8 cellular contexts compared by ENCODE assay signal in genomic region chr7:44200699-44201461, GRCh38. TPM values are rescaled to one million over a fixed set of nuclear protein-coding genes. Genes with fewer than 3 reads are reported as not detected.
DNase-seq lines count a peak whose midpoint lies in the region; ATAC-seq and TF ChIP-seq lines count a peak whose summit lies in the region.

Gene YKT6 (plus strand): TSS chr7:44200978. CDS start chr7:44201136, 158 bp downstream.

- CTCF ChIA-PET in PC-3 (lab: Charles Lee): no interaction called here

- no peaks in the 10 kb centered on the region for H3K9me3 ChIP-seq in PC-3 (ENCODE audit: low read length)
- no peaks in the 10 kb centered on the region for H3K9me3 ChIP-seq in esophagus (ENCODE audit: control insufficient read depth in 2 of 2, insufficient read depth in 1 of 2, low read depth in 1 of 2, low read length in 1 of 2)
- H3K9me3 ChIP-seq in mucosa of stomach (ENCODE audit: control insufficient read depth, low read length): no peaks in the 10 kb centered on the region

- H3K4me2 ChIP-seq in PC-3 (ENCODE audit: low read length): peak within 1 kb of the TSS; percentile 94

- peaks cover 30% of the 10 kb centered on the region for H4K20me1 ChIP-seq in PC-3 (ENCODE audit: low read length)

- peak within 1 kb of the TSS; percentile 78; the same call in 1 of the 2 replicates for H2AFZ ChIP-seq in PC-3 (ENCODE audit: low read length)

- H3K4me1 ChIP-seq in PC-3 (ENCODE audit: insufficient read depth, low read length) (peaks cover 12% of the 10 kb centered on the region), esophagus (ENCODE audit: control insufficient read depth in 2 of 2, insufficient read depth in 2 of 2, low read length in 1 of 2) (no peaks in the 10 kb centered on the region), mucosa of stomach (ENCODE audit: control insufficient read depth, insufficient read depth, low read length) (peaks cover 13% of the 10 kb centered on the region)

- H3F3A ChIP-seq in PC-3 (ENCODE audit: low read length, unreplicated experiment): no peaks in the 10 kb centered on the region

- POLR2A ChIA-PET in PC-3 (lab: Charles Lee; ENCODE audit: unreplicated experiment): interaction anchor here (0.5 kb wide), 1 partner anchor 352 kb away, joined by 8 read pairs; no protein-coding TSS in a partner anchor

- DNase-seq in DMS53 treated with DMSO at 0.1 percent for 48 hours (lab: John Stamatoyannopoulos, UW; ENCODE audit: unreplicated experiment) (peak; percentile 97), PC-3 (peak; percentile 98)
- DNase-seq in Jurkat, Clone E6-1 (ENCODE audit: low read depth, low spot score): peak; percentile 96
- peak; percentile 94 for DNase-seq in activated T-cell treated with anti-CD3 and anti-CD28 coated beads, Interleukin-2, amount 50 U/mL, for 1 hour
- peak; percentile 84 to 86 for DNase-seq in stimulated activated CD8-positive, alpha-beta memory T cell treated with anti-CD3 and anti-CD28 coated beads, Interleukin-7, amount 100 ng/mL, for 1 hour (ENCODE audit: low read depth in 2 of 2)

- peak within 1 kb of the TSS; percentile 94 for H3K9ac ChIP-seq in PC-3 (ENCODE audit: low read length)
- peak within 1 kb of the TSS; percentile 87 for H3K9ac ChIP-seq in mucosa of stomach (ENCODE audit: low read length)

- H3K27ac ChIP-seq in PC-3 (ENCODE audit: low read length) (peak within 1 kb of the TSS; percentile 27), esophagus (ENCODE audit: low read depth in 2 of 2, low read length in 1 of 2) (peak within 1 kb of the TSS; percentile 71 to 79)

- no TSS peak for BruUV-seq in PC-3 (replicated peaks; lab: Mats Ljungman, UMichigan)

- ATAC-seq in GM21619 (IDR thresholded peaks at IDR 0.05; ENCODE audit: unreplicated experiment) (peak; percentile 99), PC-3 (peak; percentile 97)

- H3K27me3 ChIP-seq in PC-3 (ENCODE audit: low read length) (no peaks in the 10 kb centered on the region), esophagus (ENCODE audit: control insufficient read depth in 1 of 2, insufficient read depth in 2 of 2, low read length in 2 of 2) (no peaks in the 10 kb centered on the region), mucosa of stomach (ENCODE audit: control insufficient read depth, insufficient read depth, low read length) (peaks cover 3% of the 10 kb centered on the region)

- intact Hi-C loops in PC-3 (cut with micrococcal nuclease): no loop called here

- peak within 1 kb of the TSS; percentile 79 for H3K4me3 ChIP-seq in Jurkat, Clone E6-1 (ENCODE audit: low read length)
- H3K4me3 ChIP-seq in PC-3 (ENCODE audit: low read length) (peak within 1 kb of the TSS; percentile 99), esophagus (ENCODE audit: low read depth in 1 of 2, low read length in 2 of 2) (peak within 1 kb of the TSS; percentile 79 to 98), mucosa of stomach (ENCODE audit: low read length) (peak within 1 kb of the TSS; percentile 87)

- H3K9me2 ChIP-seq in PC-3 (replicated peaks; ENCODE audit: low read length): no peaks in the 10 kb centered on the region

- 1% methylated on average over 57 to 58 of the region's 58 CpGs for WGBS in esophagus, 2 donors

- peaks cover 45% of the 10 kb centered on the region for H3K79me2 ChIP-seq in PC-3 (ENCODE audit: low read length)

- peak; percentile 49 for TF ChIP-seq CTCF in PC-3 (conservative IDR thresholded peaks at IDR 0.05; ENCODE audit: low read depth, low read length)

- peaks cover 17% of the 10 kb centered on the region; the same call in 1 of the 2 replicates for H3K36me3 ChIP-seq in PC-3 (ENCODE audit: low read depth, low read length)
- peaks cover 0 to 6% of the 10 kb centered on the region in 2 donors for H3K36me3 ChIP-seq in esophagus (ENCODE audit: control insufficient read depth in 2 of 2, insufficient read depth in 2 of 2, low read length in 1 of 2)
- H3K36me3 ChIP-seq in mucosa of stomach (ENCODE audit: control insufficient read depth, insufficient read depth, low read length): no peaks in the 10 kb centered on the region

RNA-seq across cellular contexts. Expression of gene YKT6, which starts in this region (rescaled TPM):
- polyA plus RNA-seq in Jurkat, Clone E6-1 (2012; ENCODE audit: insufficient read depth, insufficient read length): 87.1 TPM
- total RNA-seq in PC-3 (2014; rRNA removed): 133 and 147 TPM in 2 replicates
- polyA plus RNA-seq in esophagus: 10 to 100 TPM; 32.7 to 52.6 TPM

Comparison
In these comparisons a context has a peak if more than half of its experiments do, and no peak if none do; other contexts are left out.
1. Peak in every context shown above with its lines: DNase-seq, ATAC-seq, H3K4me3 ChIP-seq and H3K27ac ChIP-seq.